Comparison of ENCODE assay signal across 11 cellular contexts in the genomic region with DNA sequence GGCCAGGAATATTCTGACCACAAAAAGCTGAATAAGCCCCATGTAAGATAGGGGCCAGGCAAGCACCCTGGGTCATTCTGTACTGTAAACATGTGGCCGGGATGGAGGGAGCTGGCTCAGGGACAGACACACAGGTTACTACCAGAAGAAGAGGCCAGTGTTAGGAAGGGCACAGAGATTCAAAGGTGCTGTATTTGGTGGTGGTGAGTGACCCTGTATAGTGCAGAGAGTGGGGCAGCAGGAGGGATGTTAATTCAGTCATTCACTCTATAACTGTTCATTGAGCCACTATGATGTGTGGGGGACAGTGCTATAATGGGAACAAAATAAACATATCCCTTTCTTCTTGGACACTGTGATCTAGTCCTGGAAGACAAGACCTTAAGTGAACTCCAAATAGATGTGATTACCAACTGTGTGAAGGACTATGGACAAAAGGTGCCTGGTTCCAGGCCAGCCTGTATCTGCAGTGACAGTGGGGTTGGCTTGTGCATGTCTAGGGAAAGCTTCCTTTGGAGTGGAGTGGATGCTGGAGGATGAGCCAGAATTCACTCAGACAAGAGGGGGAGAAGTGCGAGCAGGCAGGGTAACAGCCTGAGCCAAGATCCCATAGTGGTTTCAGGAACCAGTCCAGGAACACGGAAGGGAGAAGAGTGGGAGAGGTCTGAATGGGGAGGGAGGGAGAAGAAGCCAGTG.
"Had no signal": no experiment of that assay in that cellular context is flagged by ENCODE, and none has a peak within 500 bp of the region (broad histone marks: within the 10 kb centered on the region; RNA-seq: fewer than 3 reads in every experiment).

No MANE protein-coding gene starts in this region.

- H3K4me1 ChIP-seq: pancreas, thyroid gland, vagina had no signal

- ATAC-seq: activated CD4-positive, CD25-positive, alpha-beta regulatory T cell treated with anti-CD3 and anti-CD28 coated beads, Interleukin-2, amount 50 U/mL, for 24 hours; activated naive CD8-positive, alpha-beta T cell treated with anti-CD3 and anti-CD28 coated beads, Interleukin-2, amount 50 U/mL, for 24 hours; effector memory CD8-positive, alpha-beta T cell; left colon; pancreas had no signal

- H3K9me3 ChIP-seq: pancreas, thyroid gland, vagina had no signal

- H3K4me3 ChIP-seq: pancreas, thyroid gland, vagina had no signal

- H3K36me3 ChIP-seq: pancreas, thyroid gland, vagina had no signal

- DNase-seq: activated naive CD4-positive, alpha-beta T cell treated with Interleukin-2 at 50 U/mL for 16 hours; activated naive CD8-positive, alpha-beta T cell treated with anti-CD3 and anti-CD28 coated beads, Interleukin-2, amount 50 U/mL, for 24 hours; central memory CD4-positive, alpha-beta T cell; effector memory CD8-positive, alpha-beta T cell; left colon; pancreas; stimulated activated CD4-positive, alpha-beta T cell treated with anti-CD3 and anti-CD28 coated beads, Interleukin-4, amount 100 ng/mL, for 4 hours; thyroid gland had no signal

- H3K27ac ChIP-seq: epithelial cell of prostate, pancreas, thyroid gland, vagina had no signal

- H3K27me3 ChIP-seq: pancreas, thyroid gland, vagina had no signal
